Comparison of ENCODE assay signal across 1 cellular context in the genomic region with DNA sequence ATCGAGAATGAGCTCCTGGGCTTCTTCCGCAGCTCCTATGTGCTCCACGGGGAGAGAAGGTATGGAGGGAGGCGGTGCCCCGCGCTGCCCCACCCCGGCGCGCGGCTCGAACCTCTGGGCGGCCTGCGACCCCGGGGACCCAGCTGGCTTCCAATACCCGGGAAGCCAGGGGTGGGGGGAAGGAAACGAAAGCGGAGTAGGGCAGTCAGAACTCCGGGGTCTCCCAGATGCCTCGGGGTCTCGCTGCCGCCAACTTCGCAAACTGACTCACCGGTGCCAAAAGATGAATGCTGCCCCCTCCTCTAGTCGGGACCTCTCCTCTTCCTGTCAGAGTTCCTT.
TF ChIP-seq lines count a peak whose summit lies in the region.

No MANE protein-coding gene starts in this region.

TF ChIP-seq in endothelial cell of umbilical vein, 7 proteins besides CTCF, POLR2A, EP300 and RAD21 (continued from another document):
- TF ChIP-seq, protein P1, sequence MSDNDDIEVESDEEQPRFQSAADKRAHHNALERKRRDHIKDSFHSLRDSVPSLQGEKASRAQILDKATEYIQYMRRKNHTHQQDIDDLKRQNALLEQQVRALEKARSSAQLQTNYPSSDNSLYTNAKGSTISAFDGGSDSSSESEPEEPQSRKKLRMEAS (IDR thresholded peaks at IDR 0.05; ENCODE audit: insufficient read depth, insufficient read length): no peak
